10 cellular contexts compared by ENCODE assay signal in the genomic region with DNA sequence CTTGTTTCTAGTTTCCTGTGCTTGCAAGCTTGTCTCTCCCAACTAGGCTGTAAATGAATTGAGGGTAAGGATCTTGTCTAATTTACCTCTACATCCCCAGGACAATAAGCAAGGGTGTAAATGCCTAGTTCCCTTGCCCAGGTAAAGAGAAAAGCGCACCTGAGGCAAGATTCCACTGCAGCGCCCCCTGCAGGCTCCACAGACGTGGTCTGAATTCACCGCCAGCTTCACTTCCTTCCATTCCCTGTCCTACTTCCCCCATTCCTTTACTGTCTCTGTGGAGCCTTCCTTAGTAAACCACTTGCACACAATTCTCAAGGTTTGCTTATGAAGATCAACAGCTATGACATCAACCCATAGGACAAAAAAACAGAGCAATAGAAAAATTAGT. TPM values are rescaled to one million over a fixed set of nuclear protein-coding genes. Genes with fewer than 3 reads are reported as not detected.
DNase-seq lines count a peak whose midpoint lies in the region; ATAC-seq and TF ChIP-seq lines count a peak whose summit lies in the region.
"Had no signal": no experiment of that assay in that cellular context is flagged by ENCODE, and none has a peak within 500 bp of the region (broad histone marks: within the 10 kb centered on the region; RNA-seq: fewer than 3 reads in every experiment).

No MANE protein-coding gene starts in this region.

- H4K8ac ChIP-seq in trophoblast cell (ENCODE audit: low read depth, low read length), result no peak overlapping the region

- peaks cover 2% of the 10 kb centered on the region for H3K79me1 ChIP-seq in trophoblast cell (ENCODE audit: low read length)

- no peak overlapping the region for H2BK12ac ChIP-seq in trophoblast cell (ENCODE audit: low read length)

- no peak overlapping the region for H3K4me3 ChIP-seq in left ventricle myocardium inferior
- H3K4me3 ChIP-seq in fibroblast of pulmonary artery (replicated peaks; ENCODE audit: low read depth, low read length), result no peak overlapping the region
- no peak overlapping the region for H3K4me3 ChIP-seq in thymus (ENCODE audit: low read length)
- H3K4me3 ChIP-seq in trophoblast cell (ENCODE audit: low read depth, low read length), result no peak overlapping the region
- H3K4me3 ChIP-seq: thyroid gland had no signal

- no peak overlapping the region for H3K9ac ChIP-seq in trophoblast cell (ENCODE audit: low read length)

- no peak overlapping the region for H2AFZ ChIP-seq in trophoblast cell (ENCODE audit: insufficient read depth, low read length, poor library complexity)

- WGBS in thymus, result 49% methylated on average over 4 of the region's 4 CpGs
- no CpG with 5 or more reads among the region's 4 CpGs for WGBS in trophoblast cell (ENCODE audit: extremely low coverage, insufficient coverage, insufficient read length)

- H3K27ac ChIP-seq in left ventricle myocardium inferior (replicated peaks), result peak overlapping the region; percentile 66
- H3K27ac ChIP-seq in thymus (ENCODE audit: low read depth), result peak overlapping the region; percentile 20
- H3K27ac ChIP-seq in trophoblast cell (ENCODE audit: low read depth, low read length), result no peak overlapping the region
- H3K27ac ChIP-seq: thyroid gland had no signal

- H3K9me3 ChIP-seq in left ventricle myocardium inferior (replicated peaks) (no peaks in the 10 kb centered on the region), thymus (ENCODE audit: control insufficient read depth) (no peaks in the 10 kb centered on the region), trophoblast cell (ENCODE audit: insufficient read depth, low read depth, low read length) (no peaks in the 10 kb centered on the region)
- H3K9me3 ChIP-seq: thyroid gland had no signal

- H3K79me2 ChIP-seq in trophoblast cell (ENCODE audit: control insufficient read depth, insufficient read depth, low read length, poor library complexity), result no peaks in the 10 kb centered on the region

- H3K36me3 ChIP-seq in left ventricle myocardium inferior (no peaks in the 10 kb centered on the region), thymus (ENCODE audit: control insufficient read depth, insufficient read depth) (no peaks in the 10 kb centered on the region), trophoblast cell (ENCODE audit: control insufficient read depth in 1 of 2, insufficient read depth in 2 of 2, low read length in 2 of 2) (no peaks in the 10 kb centered on the region)
- H3K36me3 ChIP-seq: thyroid gland had no signal

- DNase-seq in left ventricle myocardium inferior, result no peak
- no peak for DNase-seq in Right ventricle myocardium inferior (ENCODE audit: missing footprints)
- DNase-seq in NCI-H69 (lab: John Stamatoyannopoulos, UW), result peak; percentile 45
- no peak for DNase-seq in fibroblast of pulmonary artery (ENCODE audit: low read depth)
- no peak for DNase-seq in trophoblast cell
- DNase-seq in occipital lobe (lab: John Stamatoyannopoulos, UW), result no peak
- DNase-seq: T-helper 9 cell, thyroid gland had no signal

- TF ChIP-seq CTCF in left ventricle myocardium inferior (IDR thresholded peaks at IDR 0.05; ENCODE audit: borderline replicate concordance) (no peak), fibroblast of pulmonary artery (IDR thresholded peaks at IDR 0.05; ENCODE audit: low read length, missing control alignments) (peak; percentile 42)

- no peak overlapping the region for H3K4ac ChIP-seq in trophoblast cell (ENCODE audit: low read depth, low read length)

- intact Hi-C loops in left ventricle myocardium inferior (cut with micrococcal nuclease), result no loop called here
- intact Hi-C loops in Right ventricle myocardium inferior (cut with DNase I), result no loop called here

- no peak overlapping the region for H4K91ac ChIP-seq in trophoblast cell (ENCODE audit: low read depth, low read length)

- no peak overlapping the region for H2AK5ac ChIP-seq in trophoblast cell (ENCODE audit: low read length)

- peaks cover 25% of the 10 kb centered on the region for H3K4me1 ChIP-seq in left ventricle myocardium inferior
- no peaks in the 10 kb centered on the region for H3K4me1 ChIP-seq in thymus (ENCODE audit: control insufficient read depth, insufficient read depth, low read length)
- no peaks in the 10 kb centered on the region for H3K4me1 ChIP-seq in trophoblast cell (ENCODE audit: control insufficient read depth in 1 of 2, insufficient read depth in 2 of 2, low read length in 2 of 2)
- H3K4me1 ChIP-seq: thyroid gland had no signal

- H4K12ac ChIP-seq in trophoblast cell (ENCODE audit: low read depth, low read length), result no peak overlapping the region

- H2BK5ac ChIP-seq in trophoblast cell (ENCODE audit: low read depth, low read length, poor library complexity), result no peak overlapping the region

- H3K27me3 ChIP-seq in left ventricle myocardium inferior (ENCODE audit: low read depth), result peaks cover 13% of the 10 kb centered on the region
- no peaks in the 10 kb centered on the region for H3K27me3 ChIP-seq in thymus (ENCODE audit: control insufficient read depth, insufficient read depth)
- no peaks in the 10 kb centered on the region for H3K27me3 ChIP-seq in trophoblast cell (ENCODE audit: insufficient read depth, low read length)
- H3K27me3 ChIP-seq: thyroid gland had no signal

- H3K14ac ChIP-seq in trophoblast cell (ENCODE audit: low read length), result no peak overlapping the region

- no peak overlapping the region for H2BK120ac ChIP-seq in trophoblast cell (ENCODE audit: insufficient read depth, low read length, poor library complexity)

- no peak overlapping the region for H3K23ac ChIP-seq in trophoblast cell (ENCODE audit: low read length)

- no peak overlapping the region for H3K4me2 ChIP-seq in trophoblast cell (ENCODE audit: low read length)

- no peak overlapping the region for H3K18ac ChIP-seq in trophoblast cell (ENCODE audit: low read length)

- ATAC-seq in Right ventricle myocardium inferior (no peak), GM18873 (IDR thresholded peaks at IDR 0.05; ENCODE audit: low FRiP score, unreplicated experiment) (no peak)

RNA-seq across cellular contexts. Expression of a gene that starts 42.3 kb away (rescaled TPM):
- 1.3 TPM for total RNA-seq in left ventricle myocardium inferior
- 1.1 TPM for total RNA-seq in Right ventricle myocardium inferior
- 3.2 TPM for polyA plus RNA-seq in thymus
- polyA plus RNA-seq in trophoblast cell (2013), result 2.6 and 2.7 TPM in 2 replicates
- 2.7 TPM for total RNA-seq in occipital lobe
